ENCODE assay signal across 14 cellular contexts in genomic region chr12:51589557-51590176, GRCh38. TPM values are rescaled to one million over a fixed set of nuclear protein-coding genes. Genes with fewer than 3 reads are reported as not detected.
DNase-seq lines count a peak whose midpoint lies in the region; ATAC-seq and TF ChIP-seq lines count a peak whose summit lies in the region.
"Had no signal": no experiment of that assay in that cellular context is flagged by ENCODE, and none has a peak within 500 bp of the region (broad histone marks: within the 10 kb centered on the region; RNA-seq: fewer than 3 reads in every experiment).

No MANE protein-coding gene starts in this region.

- H3K36me3 ChIP-seq in MM.1S (replicated peaks; ENCODE audit: insufficient read depth, low read length) (no peaks in the 10 kb centered on the region), osteoblast (ENCODE audit: insufficient read depth, low read length) (no peaks in the 10 kb centered on the region), uterus (no peaks in the 10 kb centered on the region), esophagus squamous epithelium (no peaks in the 10 kb centered on the region)
- H3K36me3 ChIP-seq: stomach had no signal

- no peaks in the 10 kb centered on the region for H3K9me3 ChIP-seq in MM.1S (replicated peaks; ENCODE audit: insufficient read depth, low read length)
- no peaks in the 10 kb centered on the region for H3K9me3 ChIP-seq in osteoblast (ENCODE audit: low read depth, low read length)
- no peaks in the 10 kb centered on the region for H3K9me3 ChIP-seq in uterus
- H3K9me3 ChIP-seq in esophagus squamous epithelium: no peaks in the 10 kb centered on the region
- H3K9me3 ChIP-seq: stomach had no signal

- no peak overlapping the region for H2AFZ ChIP-seq in MM.1S (ENCODE audit: low read length)
- peak overlapping the region; percentile 94 for H2AFZ ChIP-seq in osteoblast (ENCODE audit: low read length)

- H3K9ac ChIP-seq in MM.1S (ENCODE audit: low read length): no peak overlapping the region

- intact Hi-C loops in uterus (cut with DNase I; ENCODE audit: low total_unique reads): no loop called here
- intact Hi-C loops in esophagus squamous epithelium (cut with DNase I): no loop called here

- H3K4me3 ChIP-seq in MM.1S (ENCODE audit: low read length): peak overlapping the region; percentile 63; the same call in 1 of the 2 replicates
- H3K4me3 ChIP-seq in osteoblast (ENCODE audit: insufficient read depth, low read length): peak overlapping the region; percentile 85
- H3K4me3 ChIP-seq in uterus: no peak overlapping the region
- no peak overlapping the region for H3K4me3 ChIP-seq in esophagus squamous epithelium

- TF ChIP-seq POLR2A in uterus (IDR thresholded peaks at IDR 0.05): no peak
- no peak for TF ChIP-seq POLR2A in esophagus squamous epithelium (IDR thresholded peaks at IDR 0.05)

- ATAC-seq in GM21825 (IDR thresholded peaks at IDR 0.05; ENCODE audit: unreplicated experiment): no peak

- H3K4me3 Mint-ChIP-seq in T-helper 2 cell treated with Interferon-gamma antibody and Interleukin-4, amounts not matched to agents 5 μg/mL and 100 μg/mL, for 36 hours: peak overlapping the region; percentile 90
- H3K4me3 Mint-ChIP-seq in chondrocyte (ENCODE audit: unreplicated experiment): peak overlapping the region; percentile 83

- H3K27me3 ChIP-seq in MM.1S (replicated peaks; ENCODE audit: insufficient read depth, low read length) (peaks cover 8% of the 10 kb centered on the region), osteoblast (ENCODE audit: insufficient read depth, low read length) (no peaks in the 10 kb centered on the region), uterus (no peaks in the 10 kb centered on the region), esophagus squamous epithelium (peaks cover 3 to 73% (median 6%) of the 10 kb centered on the region in 4 donors)

- 79 to 81% methylated on average over 13 of the region's 13 CpGs for WGBS in esophagus squamous epithelium, 2 donors

- no peaks in the 10 kb centered on the region for H3K9me3 Mint-ChIP-seq in T-helper 2 cell treated with Interferon-gamma antibody and Interleukin-4, amounts not matched to agents 5 μg/mL and 100 μg/mL, for 36 hours
- H3K9me3 Mint-ChIP-seq in chondrocyte (ENCODE audit: low read depth): no peaks in the 10 kb centered on the region

- peaks cover 9% of the 10 kb centered on the region for H3K4me1 Mint-ChIP-seq in T-helper 2 cell treated with Interferon-gamma antibody and Interleukin-4, amounts not matched to agents 5 μg/mL and 100 μg/mL, for 36 hours (ENCODE audit: low read depth)
- H3K4me1 Mint-ChIP-seq in chondrocyte (ENCODE audit: low read depth): peaks cover 21% of the 10 kb centered on the region

- H3K79me2 ChIP-seq in MM.1S (ENCODE audit: low read length): no peaks in the 10 kb centered on the region
- peaks cover 33% of the 10 kb centered on the region for H3K79me2 ChIP-seq in osteoblast (ENCODE audit: insufficient read depth, low read length)

- no peak overlapping the region for H3K27ac Mint-ChIP-seq in T-helper 2 cell treated with Interferon-gamma antibody and Interleukin-4, amounts not matched to agents 5 μg/mL and 100 μg/mL, for 36 hours
- no peak overlapping the region for H3K27ac Mint-ChIP-seq in chondrocyte (ENCODE audit: unreplicated experiment)

- no peaks in the 10 kb centered on the region for H3K9me2 ChIP-seq in MM.1S (replicated peaks; ENCODE audit: insufficient read depth, low read length)

- peaks cover 5% of the 10 kb centered on the region; the same call in 1 of the 2 replicates for H3K4me1 ChIP-seq in MM.1S (ENCODE audit: low read length)
- H3K4me1 ChIP-seq in osteoblast (ENCODE audit: insufficient read depth, low read length): peaks cover 6% of the 10 kb centered on the region
- H3K4me1 ChIP-seq in uterus: peaks cover 0 to 3% of the 10 kb centered on the region in 2 donors
- H3K4me1 ChIP-seq in esophagus squamous epithelium: peaks cover 9 to 19% (median 11%) of the 10 kb centered on the region in 3 donors

- no peak for TF ChIP-seq CTCF in MM.1S (IDR thresholded peaks at IDR 0.05; ENCODE audit: low read length)
- TF ChIP-seq CTCF in chondrocyte (IDR thresholded peaks at IDR 0.05): no peak
- TF ChIP-seq CTCF in osteoblast (IDR thresholded peaks at IDR 0.05; ENCODE audit: extremely low read depth, low read depth, low read length): no peak
- TF ChIP-seq CTCF in uterus (IDR thresholded peaks at IDR 0.05): no peak
- no peak for TF ChIP-seq CTCF in esophagus squamous epithelium (IDR thresholded peaks at IDR 0.05)

- H3K27me3 Mint-ChIP-seq in T-helper 2 cell treated with Interferon-gamma antibody and Interleukin-4, amounts not matched to agents 5 μg/mL and 100 μg/mL, for 36 hours (ENCODE audit: low read depth): peaks cover 66% of the 10 kb centered on the region
- H3K27me3 Mint-ChIP-seq in chondrocyte (ENCODE audit: low read depth): no peaks in the 10 kb centered on the region

- no peaks in the 10 kb centered on the region for H4K20me1 ChIP-seq in MM.1S (ENCODE audit: insufficient read depth, low read length)
- H4K20me1 ChIP-seq in osteoblast (ENCODE audit: insufficient read depth, low read length): peaks cover 22% of the 10 kb centered on the region

- no peaks in the 10 kb centered on the region for H3F3A ChIP-seq in MM.1S (ENCODE audit: insufficient read depth, low read length)

- H3K4me2 ChIP-seq in MM.1S (ENCODE audit: low read depth, low read length) (peak overlapping the region; percentile 96; the same call in 1 of the 2 replicates), osteoblast (ENCODE audit: insufficient read depth, low read length) (peak overlapping the region; percentile 82)

- no peaks in the 10 kb centered on the region for H3K36me3 Mint-ChIP-seq in T-helper 2 cell treated with Interferon-gamma antibody and Interleukin-4, amounts not matched to agents 5 μg/mL and 100 μg/mL, for 36 hours (ENCODE audit: low read depth)
- no peaks in the 10 kb centered on the region for H3K36me3 Mint-ChIP-seq in chondrocyte (ENCODE audit: low read depth)

- H3K27ac ChIP-seq in MM.1S (ENCODE audit: low read length): no peak overlapping the region
- no peak overlapping the region for H3K27ac ChIP-seq in osteoblast (ENCODE audit: low read depth, low read length)
- no peak overlapping the region for H3K27ac ChIP-seq in uterus
- no peak overlapping the region for H3K27ac ChIP-seq in esophagus squamous epithelium

- DNase-seq in T-helper 2 cell treated with Interferon-gamma antibody and Interleukin-4, amounts not matched to agents 5 μg/mL and 100 μg/mL, for 36 hours (ENCODE audit: low spot score): no peak
- DNase-seq in T-helper 2 cell (no peak), MM.1S (no peak), chondrocyte (ENCODE audit: low spot score) (no peak), osteoblast (ENCODE audit: insufficient read length, low spot score, missing footprints) (peak; percentile 21), uterus (no peak), esophagus squamous epithelium (lab: John Stamatoyannopoulos, UW) (no peak)
- DNase-seq: activated gamma-delta T cell; effector memory CD4-positive, alpha-beta T cell; MV-4-11; NCI-H774; stomach; T1000 had no signal

RNA-seq across cellular contexts. Expression of gene SCN8A, which starts 1.4 kb away (rescaled TPM):
- 3.8 to 4.4 TPM (median 4.1 TPM) in 3 replicates for total RNA-seq in chondrocyte
- 24.5 and 26.4 TPM in 2 replicates for total RNA-seq in osteoblast
- total RNA-seq in uterus: 1 to 10 TPM in 3 of 4 donors, not detected in 1; 1.3 to 6.7 (median 3.0) TPM
- 1 to 10 TPM in 1 of 4 donors, under 1 TPM in 3; 0.11 to 1.1 (median 0.40) TPM for total RNA-seq in esophagus squamous epithelium

Comparison
In these comparisons a context has a peak if more than half of its experiments do, and no peak if none do; other contexts are left out.
1. H3K4me3 ChIP-seq: peak in MM.1S (single experiment) and osteoblast (single experiment); none in uterus (0 of 2) and esophagus squamous epithelium (0 of 4).